24 cellular contexts compared by ENCODE assay signal in genomic region chr12:65857875-65858274, GRCh38. TPM values are rescaled to one million over a fixed set of nuclear protein-coding genes. Genes with fewer than 3 reads are reported as not detected.
DNase-seq lines count a peak whose midpoint lies in the region; ATAC-seq, FAIRE-seq and TF ChIP-seq lines count a peak whose summit lies in the region.
"Had no signal": no experiment of that assay in that cellular context is flagged by ENCODE, and none has a peak within 500 bp of the region (broad histone marks: within the 10 kb centered on the region; RNA-seq: fewer than 3 reads in every experiment).

No MANE protein-coding gene starts in this region.

- ATAC-seq in HCT116 (no peak), GM21447 (IDR thresholded peaks at IDR 0.05; ENCODE audit: unreplicated experiment) (no peak)

- intact Hi-C loops in HCT116 (cut with micrococcal nuclease) (no loop called here), endothelial cell of umbilical vein (cut with micrococcal nuclease) (no loop called here)

- H3K36me3 ChIP-seq in HCT116 (ENCODE audit: control insufficient read depth in 1 of 2, insufficient read depth in 2 of 2, low read length in 2 of 2) (peaks cover 28 to 75% of the 10 kb centered on the region in 2 experiments), SK-N-MC (ENCODE audit: insufficient read depth, low read length) (peaks cover 9% of the 10 kb centered on the region; the same call in 1 of the 2 replicates), endothelial cell of umbilical vein (ENCODE audit: control insufficient read depth in 2 of 2, extremely low read depth in 1 of 2, insufficient read depth in 2 of 2, low read length in 2 of 2) (peaks cover 0 to 7% of the 10 kb centered on the region in 2 experiments)
- H3K36me3 ChIP-seq: MG63, Peyer's patch had no signal

- H3K4me1 ChIP-seq in HCT116 (ENCODE audit: control insufficient read depth in 1 of 2, insufficient read depth in 2 of 2, low read length in 2 of 2) (peaks cover 4 to 50% of the 10 kb centered on the region in 2 experiments; a peak in 3 of 4 replicates), endothelial cell of umbilical vein (ENCODE audit: control insufficient read depth, extremely low read depth, insufficient read depth, low read length) (peaks cover 53% of the 10 kb centered on the region)
- H3K4me1 ChIP-seq: Peyer's patch had no signal

- H3K4me3 Mint-ChIP-seq in osteocyte (ENCODE audit: unreplicated experiment), result no peak overlapping the region
- H3K4me3 Mint-ChIP-seq: CD14-positive monocyte, IgD-negative memory B cell had no signal

- no peaks in the 10 kb centered on the region for H3K27me3 Mint-ChIP-seq in osteocyte (ENCODE audit: unreplicated experiment)

- TF ChIP-seq RAD21 in HCT116 (IDR thresholded peaks at IDR 0.05; ENCODE audit: low read depth), result no peak

- DNase-seq in HCT116 (ENCODE audit: low read depth, low spot score), result no peak
- peak; percentile 24 for DNase-seq in SK-N-MC (ENCODE audit: low read depth, low spot score)
- DNase-seq in endothelial cell of umbilical vein (ENCODE audit: low read depth, low spot score), result peak; percentile 63
- DNase-seq in osteocyte (ENCODE audit: extremely low spot score, unreplicated experiment), result no peak
- DNase-seq in COLO829 (ENCODE audit: low spot score), result no peak
- no peak for DNase-seq in NCI-H2227 (lab: John Stamatoyannopoulos, UW; ENCODE audit: unreplicated experiment)
- no peak for DNase-seq in activated gamma-delta T cell (lab: John Stamatoyannopoulos, UW)
- DNase-seq: DND-41, GOT3, Karpas-422, MG63, NCI-H1048, NCI-H1436 treated with DMSO at 0.1 percent for 48 hours, NCI-H2029 treated with DMSO at 0.1 percent for 48 hours, NCI-H2171, Peyer's patch, Right ventricle myocardium superior, T-helper 1 cell had no signal

- CTCF ChIA-PET in HCT116 (lab: Charles Lee) (no interaction called here), endothelial cell of umbilical vein (lab: Charles Lee) (interaction anchor here (0.7 to 1.3 kb wide), 3 partner anchors 10 to 29 kb away, joined by 3 to 6 read pairs (median 4); no protein-coding TSS in a partner anchor)

- H3K9me3 Mint-ChIP-seq in osteocyte (ENCODE audit: unreplicated experiment), result no peaks in the 10 kb centered on the region
- H3K9me3 Mint-ChIP-seq: IgD-negative memory B cell had no signal

- POLR2A ChIA-PET in HCT116 (lab: Charles Lee), result no interaction called here
- POLR2A ChIA-PET in endothelial cell of umbilical vein (lab: Charles Lee), result no interaction called here

- H3K79me2 ChIP-seq in HCT116 (ENCODE audit: insufficient read depth, low read length), result peaks cover 100% of the 10 kb centered on the region
- peaks cover 95% of the 10 kb centered on the region for H3K79me2 ChIP-seq in endothelial cell of umbilical vein (ENCODE audit: control insufficient read depth, insufficient read depth, low read length)

- peak overlapping the region; percentile 2 for H3K27ac Mint-ChIP-seq in osteocyte (ENCODE audit: unreplicated experiment)
- H3K27ac Mint-ChIP-seq: CD14-positive monocyte, IgD-negative memory B cell had no signal

- H3K4me2 ChIP-seq in HCT116 (ENCODE audit: low read length) (no peak overlapping the region), endothelial cell of umbilical vein (ENCODE audit: insufficient read depth, low read length) (no peak overlapping the region)

- H2AFZ ChIP-seq in HCT116 (ENCODE audit: low read depth, low read length, poor library complexity, severe bottlenecking) (no peak overlapping the region), endothelial cell of umbilical vein (ENCODE audit: low read depth, low read length) (no peak overlapping the region)

- H3K9me3 ChIP-seq in HCT116 (ENCODE audit: control insufficient read depth in 1 of 2, insufficient read depth in 1 of 2, low read depth in 1 of 2, low read length in 2 of 2), result no peaks in the 10 kb centered on the region
- H3K9me3 ChIP-seq in SK-N-MC (ENCODE audit: low read depth, low read length), result no peaks in the 10 kb centered on the region
- H3K9me3 ChIP-seq in endothelial cell of umbilical vein (replicated peaks; ENCODE audit: control insufficient read depth, insufficient read depth, low read length), result no peaks in the 10 kb centered on the region
- H3K9me3 ChIP-seq: MG63, Peyer's patch had no signal

- dilution Hi-C loops in endothelial cell of umbilical vein (cut with MboI; ENCODE audit: extremely low pct_ligation_motif_present, low sequenced_read_pairs), result no loop called here

- H3K4me3 ChIP-seq in HCT116 (replicated peaks in 1 of 2; ENCODE audit: low read depth in 1 of 2, low read length in 2 of 2) (no peak overlapping the region), SK-N-MC (no peak overlapping the region), endothelial cell of umbilical vein (replicated peaks in 1 of 3; ENCODE audit: insufficient read depth in 1 of 3, low read depth in 1 of 3, low read length in 3 of 3) (no peak overlapping the region)
- H3K4me3 ChIP-seq: MG63, Peyer's patch had no signal

- peaks cover 10% of the 10 kb centered on the region for H3K36me3 Mint-ChIP-seq in osteocyte (ENCODE audit: unreplicated experiment)
- H3K36me3 Mint-ChIP-seq: CD14-positive monocyte had no signal

- H3K9ac ChIP-seq in HCT116 (ENCODE audit: low read length), result no peak overlapping the region
- H3K9ac ChIP-seq in SK-N-MC (ENCODE audit: insufficient read length), result no peak overlapping the region
- H3K9ac ChIP-seq in endothelial cell of umbilical vein (replicated peaks; ENCODE audit: extremely low read depth, insufficient read depth, low read length), result no peak overlapping the region

- no peaks in the 10 kb centered on the region for H3K9me1 ChIP-seq in endothelial cell of umbilical vein (replicated peaks; ENCODE audit: control insufficient read depth, extremely low read depth, insufficient read depth, low read length)

- H4K20me1 ChIP-seq in HCT116 (ENCODE audit: insufficient read depth) (peaks cover 38% of the 10 kb centered on the region; the same call in 1 of the 2 replicates), endothelial cell of umbilical vein (replicated peaks; ENCODE audit: control insufficient read depth, extremely low read depth, insufficient read depth, low read length) (peaks cover 3% of the 10 kb centered on the region)

- H3K27ac ChIP-seq in HCT116 (ENCODE audit: low read depth, low read length) (peak overlapping the region; percentile 2; the same call in 1 of the 2 replicates), SK-N-MC (peak overlapping the region; percentile 56), endothelial cell of umbilical vein (ENCODE audit: insufficient read depth, low read depth, low read length) (peak overlapping the region; percentile 7)
- H3K27ac ChIP-seq: HL-60, Peyer's patch had no signal

- no peak for TF ChIP-seq CTCF in HCT116 (IDR thresholded peaks at IDR 0.05 in 2 of 3, conservative IDR thresholded peaks at IDR 0.05 in 1 of 3; ENCODE audit: borderline replicate concordance in 1 of 3, insufficient read depth in 1 of 3, low read depth in 2 of 3, low read length in 2 of 3)
- TF ChIP-seq CTCF in endothelial cell of umbilical vein (IDR thresholded peaks at IDR 0.05; ENCODE audit: extremely low read depth in 1 of 2, insufficient read depth in 1 of 2, low read depth in 1 of 2, low read length in 2 of 2), result no peak
- TF ChIP-seq CTCF in osteocyte (IDR thresholded peaks at IDR 0.05), result no peak

- no peak for TF ChIP-seq POLR2A in HCT116 (IDR thresholded peaks at IDR 0.05; ENCODE audit: borderline replicate concordance, extremely low read depth, insufficient read depth, insufficient read length)
- no peak for TF ChIP-seq POLR2A in endothelial cell of umbilical vein (IDR thresholded peaks at IDR 0.05; ENCODE audit: low read depth, low read length)

- H3K27me3 ChIP-seq in HCT116 (ENCODE audit: insufficient read depth, low read length) (no peaks in the 10 kb centered on the region), endothelial cell of umbilical vein (ENCODE audit: control insufficient read depth in 2 of 2, insufficient read depth in 2 of 2, low read length in 2 of 2) (no peaks in the 10 kb centered on the region)
- H3K27me3 ChIP-seq: MG63, Peyer's patch had no signal

- FAIRE-seq in endothelial cell of umbilical vein (lab: Jason Lieb, UNC), result no peak
- FAIRE-seq: HTR-8/SVneo had no signal

- RAD21 ChIA-PET in HCT116 (lab: Charles Lee; ENCODE audit: low non-redundant PET in 1 of 2, low total read pairs in 2 of 2, uncharacterized antibody in 2 of 2, unreplicated experiment in 2 of 2), result no interaction called here

- BruUV-seq in HCT116 (replicated peaks; lab: Mats Ljungman, UMichigan), result no TSS peak
- no TSS peak for BruUV-seq in endothelial cell of umbilical vein (replicated peaks; lab: Mats Ljungman, UMichigan)

- H3K4me1 Mint-ChIP-seq in osteocyte (ENCODE audit: unreplicated experiment), result peaks cover 63% of the 10 kb centered on the region
- H3K4me1 Mint-ChIP-seq: CD14-positive monocyte, IgD-negative memory B cell had no signal

- H3K9me2 ChIP-seq in HCT116 (ENCODE audit: insufficient read depth), result no peaks in the 10 kb centered on the region

TF ChIP-seq in HCT116, 20 proteins besides CTCF, POLR2A, EP300 and RAD21 (continues in another document):
- TF ChIP-seq POLR2AphosphoS5 (IDR thresholded peaks at IDR 0.05; ENCODE audit: low read depth, low read length) (no peak), ZNF274 (IDR thresholded peaks at IDR 0.05; ENCODE audit: low read depth, low read length) (no peak), CBX3 (IDR thresholded peaks at IDR 0.05; ENCODE audit: low read depth) (no peak), YY1 (IDR thresholded peaks at IDR 0.05; ENCODE audit: extremely low read depth, insufficient replicate concordance, low read depth, low read length) (no peak), SIN3A (IDR thresholded peaks at IDR 0.05; ENCODE audit: low read depth) (no peak), EZH2phosphoT487 (IDR thresholded peaks at IDR 0.05; ENCODE audit: borderline replicate concordance) (no peak)

TF ChIP-seq in endothelial cell of umbilical vein, 7 proteins besides CTCF, POLR2A, EP300 and RAD21 (continues in another document):
- TF ChIP-seq GATA2 (IDR thresholded peaks at IDR 0.05; ENCODE audit: insufficient read depth, insufficient read length, low read depth, low read length), result no peak
- TF ChIP-seq JUN (IDR thresholded peaks at IDR 0.05; ENCODE audit: borderline replicate concordance, insufficient read depth, insufficient read length, low read depth), result no peak
- TF ChIP-seq EZH2 (IDR thresholded peaks at IDR 0.05; ENCODE audit: borderline replicate concordance, low read depth, low read length, severe bottlenecking), result no peak
- TF ChIP-seq FOS (IDR thresholded peaks at IDR 0.05; ENCODE audit: borderline replicate concordance, insufficient read depth, low read length), result no peak

RNA-seq across cellular contexts. Expression of gene HMGA2, which starts 33.6 kb away (rescaled TPM):
- 215 TPM for total RNA-seq in HCT116 (2021; ENCODE audit: unreplicated experiment)
- polyA plus RNA-seq in HCT116 (2012), result 53.9 and 72.1 TPM in 2 replicates
- 85.4 and 89.0 TPM in 2 replicates for total RNA-seq in endothelial cell of umbilical vein
- polyA plus RNA-seq in endothelial cell of umbilical vein, result 13.1 and 13.2 TPM in 2 replicates
- 15.1 and 16.6 TPM in 2 replicates for polyA plus RNA-seq in endothelial cell of umbilical vein (2011; cell fraction: cytosol; rRNA removed)
- 23.5 and 41.4 TPM in 2 replicates for polyA plus RNA-seq in endothelial cell of umbilical vein (2011; cell fraction: nucleus; rRNA removed)
- 66.9 and 114 TPM in 2 replicates for polyA plus RNA-seq in endothelial cell of umbilical vein (2012)
- polyA minus RNA-seq in endothelial cell of umbilical vein, result 17.1 and 23.8 TPM in 2 replicates
- 0.61 TPM for polyA minus RNA-seq in endothelial cell of umbilical vein (2011; cell fraction: cytosol; rRNA and poly(A)+ RNA removed)
- 85.2 and 99.1 TPM in 2 replicates for polyA minus RNA-seq in endothelial cell of umbilical vein (2011; cell fraction: nucleus; rRNA and poly(A)+ RNA removed)
- total RNA-seq in osteocyte, result 41.8 and 42.1 TPM in 2 replicates
- total RNA-seq: NCI-H460, Right ventricle myocardium superior had no signal
- polyA plus RNA-seq: CD14-positive monocyte, IgD-negative memory B cell had no signal

Comparison
In these comparisons a context has a peak if more than half of its experiments do, and no peak if none do; other contexts are left out.
1. DNase-seq: peak in SK-N-MC (single experiment) and endothelial cell of umbilical vein (single experiment); none in HCT116 (single experiment), osteocyte (single experiment), COLO829 (single experiment), NCI-H2227 (single experiment) and activated gamma-delta T cell (single experiment).
2. H3K27ac ChIP-seq: peak in every context shown above with its lines; median percentile 56 in SK-N-MC; 7 in endothelial cell of umbilical vein; 2 in HCT116.